17 cellular contexts compared by ENCODE assay signal in the genomic region with DNA sequence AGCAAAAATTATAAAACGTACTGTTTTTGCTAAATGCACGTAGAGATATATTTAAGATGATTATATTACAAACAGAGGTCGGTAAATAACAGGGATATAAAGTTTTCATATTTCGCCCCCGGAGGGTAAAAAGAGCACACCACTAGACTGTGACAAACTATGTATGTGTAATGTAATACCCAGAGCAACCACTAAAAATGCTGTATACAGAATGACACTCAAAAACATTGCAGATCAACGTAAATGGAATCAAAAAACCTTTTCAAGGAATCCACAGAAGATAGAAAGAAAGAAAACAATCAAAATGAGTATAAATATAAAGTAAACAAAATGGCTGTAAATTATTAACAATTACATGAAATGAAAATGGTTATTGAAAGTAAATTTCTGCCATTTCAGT. TPM values are rescaled to one million over a fixed set of nuclear protein-coding genes. Genes with fewer than 3 reads are reported as not detected.
DNase-seq lines count a peak whose midpoint lies in the region; TF ChIP-seq lines count a peak whose summit lies in the region.
"Had no signal": no experiment of that assay in that cellular context is flagged by ENCODE, and none has a peak within 500 bp of the region (broad histone marks: within the 10 kb centered on the region; RNA-seq: fewer than 3 reads in every experiment).

No MANE protein-coding gene starts in this region.

- no peaks in the 10 kb centered on the region for H3K36me3 Mint-ChIP-seq in activated CD4-positive, alpha-beta memory T cell treated with anti-CD3 and anti-CD28 coated beads for 36 hours
- H3K36me3 Mint-ChIP-seq: CD4-positive, alpha-beta memory T cell had no signal

- H3K27ac Mint-ChIP-seq in activated CD4-positive, alpha-beta memory T cell treated with anti-CD3 and anti-CD28 coated beads for 36 hours, result no peak overlapping the region
- H3K27ac Mint-ChIP-seq: CD4-positive, alpha-beta memory T cell; stimulated activated naive CD8-positive, alpha-beta T cell treated with anti-CD3 and anti-CD28 coated beads, Interleukin-15, amount 100 ng/mL, for 72 hours had no signal

- H3K4me3 ChIP-seq in epithelial cell of proximal tubule (ENCODE audit: low read depth, low read length), result no peak overlapping the region

- H3K4me1 Mint-ChIP-seq in activated CD4-positive, alpha-beta memory T cell treated with anti-CD3 and anti-CD28 coated beads for 36 hours (ENCODE audit: low read depth), result no peaks in the 10 kb centered on the region
- H3K4me1 Mint-ChIP-seq: CD4-positive, alpha-beta memory T cell; stimulated activated naive CD8-positive, alpha-beta T cell treated with anti-CD3 and anti-CD28 coated beads, Interleukin-15, amount 100 ng/mL, for 72 hours had no signal

- POLR2A ChIA-PET in activated CD4-positive, alpha-beta memory T cell treated with anti-CD3 and anti-CD28 coated beads for 36 hours (lab: Charles Lee), result no interaction called here

- H3K9me3 Mint-ChIP-seq in activated CD4-positive, alpha-beta memory T cell treated with anti-CD3 and anti-CD28 coated beads for 36 hours, result no peaks in the 10 kb centered on the region
- H3K9me3 Mint-ChIP-seq: stimulated activated naive CD8-positive, alpha-beta T cell treated with anti-CD3 and anti-CD28 coated beads, Interleukin-15, amount 100 ng/mL, for 72 hours had no signal

- in situ Hi-C loops in ACHN (cut with HindIII; ENCODE audit: low pct_ligation_motif_present, low pct_unique_long_range_greater_than_20kb, low sequenced_read_pairs) (no loop called here), GM13977 (cut with MboI; ENCODE audit: low pct_unique_long_range_greater_than_20kb, low sequenced_read_pairs, unreplicated experiment) (no loop called here)

- H3K27me3 Mint-ChIP-seq in activated CD4-positive, alpha-beta memory T cell treated with anti-CD3 and anti-CD28 coated beads for 36 hours, result no peaks in the 10 kb centered on the region
- H3K27me3 Mint-ChIP-seq: stimulated activated naive CD8-positive, alpha-beta T cell treated with anti-CD3 and anti-CD28 coated beads, Interleukin-15, amount 100 ng/mL, for 72 hours had no signal

- CTCF ChIA-PET in activated CD4-positive, alpha-beta memory T cell treated with anti-CD3 and anti-CD28 coated beads for 36 hours (lab: Charles Lee), result no interaction called here

- no peak overlapping the region for H3K4me3 Mint-ChIP-seq in activated CD4-positive, alpha-beta memory T cell treated with anti-CD3 and anti-CD28 coated beads for 36 hours
- H3K4me3 Mint-ChIP-seq: CD4-positive, alpha-beta memory T cell; stimulated activated naive CD8-positive, alpha-beta T cell treated with anti-CD3 and anti-CD28 coated beads, Interleukin-15, amount 100 ng/mL, for 72 hours had no signal

- TF ChIP-seq CTCF in GM13977 (IDR thresholded peaks at IDR 0.05; ENCODE audit: extremely low read depth, insufficient read depth, missing control alignments) (peak; percentile 2), epithelial cell of proximal tubule (conservative IDR thresholded peaks at IDR 0.05; ENCODE audit: low read depth, low read length) (peak; percentile 20)

- DNase-seq in ACHN (peak; percentile 35), GM13977 (ENCODE audit: low spot score) (no peak), NAMALWA (ENCODE audit: low spot score) (peak; percentile 59), epithelial cell of proximal tubule (ENCODE audit: low read depth) (no peak), posterior cingulate gyrus (no peak), MV-4-11 (lab: John Stamatoyannopoulos, UW) (no peak)
- DNase-seq in activated effector memory CD4-positive, alpha-beta T cell treated with Interleukin-2 at 50 U/mL for 16 hours, result no peak
- DNase-seq in activated CD4-positive, alpha-beta memory T cell treated with anti-CD3 and anti-CD28 coated beads for 36 hours, result no peak
- DNase-seq: activated CD4-positive, alpha-beta T cell treated with anti-CD3 and anti-CD28 coated beads, Interleukin-2, amount 50 U/mL, for 1 hour; activated gamma-delta T cell; CD4-positive, alpha-beta memory T cell; NCI-H1092 treated with DMSO at 0.1 percent for 48 hours; NCI-H748 treated with DMSO at 0.1 percent for 48 hours; stimulated activated naive CD8-positive, alpha-beta T cell treated with anti-CD3 and anti-CD28 coated beads, Interleukin-15, amount 100 ng/mL, for 72 hours had no signal

- intact Hi-C loops in posterior cingulate gyrus (cut with DNase I), result no loop called here
- intact Hi-C loops in activated CD4-positive, alpha-beta memory T cell treated with anti-CD3 and anti-CD28 coated beads for 36 hours (cut with micrococcal nuclease), result no loop called here

RNA-seq across cellular contexts. Expression of a gene that starts 37.6 kb away (rescaled TPM):
- not detected in 2 replicates for total RNA-seq in epithelial cell of proximal tubule
- not detected for total RNA-seq in activated CD4-positive, alpha-beta memory T cell treated with anti-CD3 and anti-CD28 coated beads for 36 hours
- total RNA-seq: cardiac septum; CD4-positive, alpha-beta memory T cell; mononuclear cell; renal cortical epithelial cell had no signal

RNA-seq across cellular contexts. Expression of a gene that starts 47.6 kb away (rescaled TPM):
- not detected in 2 replicates for total RNA-seq in epithelial cell of proximal tubule
- total RNA-seq in activated CD4-positive, alpha-beta memory T cell treated with anti-CD3 and anti-CD28 coated beads for 36 hours, result not detected
- total RNA-seq: cardiac septum; CD4-positive, alpha-beta memory T cell; mononuclear cell; renal cortical epithelial cell had no signal

Comparison
In these comparisons a context has a peak if more than half of its experiments do, and no peak if none do; other contexts are left out.
1. DNase-seq: peak in ACHN (single experiment) and NAMALWA (single experiment); none in GM13977 (single experiment), epithelial cell of proximal tubule (single experiment), posterior cingulate gyrus (0 of 10), activated effector memory CD4-positive, alpha-beta T cell treated with Interleukin-2 at 50 U/mL for 16 hours (single experiment), MV-4-11 (single experiment) and activated CD4-positive, alpha-beta memory T cell treated with anti-CD3 and anti-CD28 coated beads for 36 hours (single experiment).